Comparison of ENCODE assay signal across 9 cellular contexts in the genomic region with DNA sequence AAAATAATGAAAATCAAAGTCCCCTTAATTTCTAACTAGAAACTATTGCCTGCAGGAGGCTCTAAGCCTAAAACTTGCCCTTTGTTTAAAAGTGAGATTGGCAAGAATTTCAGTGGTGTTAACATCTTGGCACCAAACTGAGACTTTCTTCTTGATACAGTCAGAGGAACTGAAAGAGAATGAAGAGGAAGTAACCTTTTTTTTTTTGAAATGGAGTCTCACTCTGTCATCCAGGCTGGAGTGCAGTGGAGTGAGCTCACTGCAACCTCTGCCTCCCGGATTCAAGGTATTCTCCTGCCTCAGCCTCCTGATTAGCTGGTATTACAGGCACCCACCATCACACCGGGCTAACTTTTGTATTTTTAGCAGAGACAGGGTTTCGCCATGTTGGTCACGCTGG. TPM values are rescaled to one million over a fixed set of nuclear protein-coding genes. Genes with fewer than 3 reads are reported as not detected.
DNase-seq lines count a peak whose midpoint lies in the region; ATAC-seq and TF ChIP-seq lines count a peak whose summit lies in the region.
"Had no signal": no experiment of that assay in that cellular context is flagged by ENCODE, and none has a peak within 500 bp of the region (broad histone marks: within the 10 kb centered on the region; RNA-seq: fewer than 3 reads in every experiment).

No MANE protein-coding gene starts in this region.

- peak overlapping the region in 5 of 8 donors; percentile 10 to 72 (median 45) for H3K4me3 Mint-ChIP-seq in naive B cell
- no peak overlapping the region for H3K4me3 Mint-ChIP-seq in HFFc6

- no peak overlapping the region for H2AFZ ChIP-seq in smooth muscle cell (ENCODE audit: low read depth)

- H3K27me3 Mint-ChIP-seq in naive B cell (no peaks in the 10 kb centered on the region), HFFc6 (ENCODE audit: insufficient read depth) (no peaks in the 10 kb centered on the region)

- H4K20me1 ChIP-seq in smooth muscle cell (ENCODE audit: low read depth): peaks cover 7% of the 10 kb centered on the region

- peak overlapping the region; percentile 76 for H3K27ac ChIP-seq in Panc1 (ENCODE audit: low read length)
- no peak overlapping the region for H3K27ac ChIP-seq in smooth muscle cell (ENCODE audit: low read depth)
- H3K27ac ChIP-seq: KMS-11 had no signal

- WGBS in smooth muscle cell (ENCODE audit: low lambda C conversion rate): 88% methylated on average over 4 of the region's 4 CpGs

- CTCF ChIA-PET in Panc1 (lab: Charles Lee): no interaction called here

- H3K79me2 ChIP-seq in smooth muscle cell (ENCODE audit: low read depth): peaks cover 46% of the 10 kb centered on the region

- H3K4me1 ChIP-seq in Panc1 (ENCODE audit: control insufficient read depth, insufficient read depth, low read length): peaks cover 31% of the 10 kb centered on the region
- H3K4me1 ChIP-seq in smooth muscle cell (ENCODE audit: low read depth): peaks cover 26% of the 10 kb centered on the region

- no peak overlapping the region for H3K9ac ChIP-seq in smooth muscle cell (ENCODE audit: low read depth)
- H3K9ac ChIP-seq: KMS-11 had no signal

- H3K36me3 Mint-ChIP-seq in naive B cell (peaks cover 0 to 8% of the 10 kb centered on the region in 2 donors), HFFc6 (ENCODE audit: low read depth) (peaks cover 9% of the 10 kb centered on the region)

- POLR2A ChIA-PET in Panc1 (lab: Charles Lee): no interaction called here

- no TSS peak for BruUV-seq in Panc1 (replicated peaks; lab: Mats Ljungman, UMichigan)

- TF ChIP-seq CTCF in Panc1 (IDR thresholded peaks at IDR 0.05) (no peak), HFFc6 (IDR thresholded peaks at IDR 0.05) (no peak), smooth muscle cell (IDR thresholded peaks at IDR 0.05; ENCODE audit: borderline replicate concordance, insufficient read depth, poor library complexity, severe bottlenecking) (no peak)

- no peaks in the 10 kb centered on the region; the same call in 1 of the 2 replicates for H3K36me3 ChIP-seq in Panc1 (ENCODE audit: control insufficient read depth, insufficient read depth, low read length)
- H3K36me3 ChIP-seq in smooth muscle cell (ENCODE audit: low read depth): no peaks in the 10 kb centered on the region

- no peaks in the 10 kb centered on the region for H3K27me3 ChIP-seq in Panc1 (ENCODE audit: control insufficient read depth, insufficient read depth, low read length)
- H3K27me3 ChIP-seq in smooth muscle cell (ENCODE audit: low read depth): no peaks in the 10 kb centered on the region

- H3K9me3 Mint-ChIP-seq in naive B cell (no peaks in the 10 kb centered on the region), HFFc6 (no peaks in the 10 kb centered on the region)

- H3K4me1 Mint-ChIP-seq in naive B cell: peaks cover 31 to 34% (median 33%) of the 10 kb centered on the region in 3 donors
- peaks cover 35% of the 10 kb centered on the region for H3K4me1 Mint-ChIP-seq in HFFc6 (ENCODE audit: low read depth)

- intact Hi-C loops in Panc1 (cut with micrococcal nuclease; ENCODE audit: unreplicated experiment): no loop called here

- ATAC-seq in GM18909 (IDR thresholded peaks at IDR 0.05; ENCODE audit: poor library complexity, unreplicated experiment) (peak; percentile 56), HG02973 (IDR thresholded peaks at IDR 0.05; ENCODE audit: unreplicated experiment) (peak; percentile 53), Panc1 (no peak), naive B cell (ENCODE audit: low read depth in 2 of 2) (peak; percentile 51)

- H3K27ac Mint-ChIP-seq in naive B cell (peak overlapping the region in 5 of 6 donors; percentile 4 to 90 (median 86)), HFFc6 (no peak overlapping the region; the same call in 1 of the 2 replicates)

- in situ Hi-C loops in Panc1 (cut with HindIII; ENCODE audit: low pct_unique_long_range_greater_than_20kb, low sequenced_read_pairs): no loop called here

- no peaks in the 10 kb centered on the region for H3F3A ChIP-seq in smooth muscle cell (ENCODE audit: low read depth)

- H3K4me3 ChIP-seq in Panc1 (ENCODE audit: low read depth in 2 of 2, low read length in 2 of 2) (peak overlapping the region; percentile 28 to 45; a peak in 3 of 4 replicates), smooth muscle cell (no peak overlapping the region)

- DNase-seq in Panc1 (ENCODE audit: low read depth, low spot score) (no peak), naive B cell (peak; percentile 67), NCI-H774 (lab: John Stamatoyannopoulos, UW) (no peak), HFFc6 (no peak), smooth muscle cell (lab: John Stamatoyannopoulos, UW; ENCODE audit: unreplicated experiment) (no peak)
- DNase-seq in stimulated activated CD4-positive, alpha-beta T cell treated with anti-CD3 and anti-CD28 coated beads, Interleukin-2, amount 100 ng/mL, for 24 hours: no peak

- H3K4me2 ChIP-seq in smooth muscle cell: no peak overlapping the region
- H3K4me2 ChIP-seq: KMS-11 had no signal

- H3K9me3 ChIP-seq in Panc1 (ENCODE audit: control insufficient read depth, insufficient read depth, low read depth, low read length): no peaks in the 10 kb centered on the region
- no peaks in the 10 kb centered on the region for H3K9me3 ChIP-seq in smooth muscle cell (replicated peaks; ENCODE audit: low read depth)

RNA-seq across cellular contexts. Expression of gene DOP1A, which starts 3.6 kb away (rescaled TPM):
- total RNA-seq in Panc1 (2021; ENCODE audit: unreplicated experiment) (13.4 TPM), smooth muscle cell (11.0 and 14.3 TPM in 2 replicates)
- 3.7 TPM for polyA plus RNA-seq in Panc1 (2012; ENCODE audit: insufficient read length)
- polyA plus RNA-seq in naive B cell (ENCODE audit: low read depth in 6 of 6) (1 to 10 TPM in 5 of 6 donors, under 1 TPM in 1; 0.14 to 7.7 (median 5.2) TPM), smooth muscle cell (0.93 and 1.4 TPM in 2 replicates)
- total RNA-seq in HFFc6 (2021; fragmentation: NEBNext Ultra II Directional; extraction: Animal tissue kit (Norgen Biotek cat#: 25700)): 10 to 100 TPM in 5 of 6 experiments, 1 to 10 TPM in 1; 9.5 to 15.4 (median 13.2) TPM

RNA-seq across cellular contexts. Expression of gene UBE3D, which starts 5.4 kb away (rescaled TPM):
- total RNA-seq in Panc1 (2021; ENCODE audit: unreplicated experiment) (11.0 TPM), smooth muscle cell (6.1 and 7.5 TPM in 2 replicates)
- 7.1 TPM for polyA plus RNA-seq in Panc1 (2012; ENCODE audit: insufficient read length)
- polyA plus RNA-seq in naive B cell (ENCODE audit: low read depth in 6 of 6) (1 to 10 TPM; 1.4 to 4.6 (median 3.6) TPM), smooth muscle cell (2.1 and 3.9 TPM in 2 replicates)
- total RNA-seq in HFFc6 (2021; fragmentation: NEBNext Ultra II Directional; extraction: Animal tissue kit (Norgen Biotek cat#: 25700)): 1 to 10 TPM; 2.7 to 7.0 (median 3.8) TPM
